In the genomic region with DNA sequence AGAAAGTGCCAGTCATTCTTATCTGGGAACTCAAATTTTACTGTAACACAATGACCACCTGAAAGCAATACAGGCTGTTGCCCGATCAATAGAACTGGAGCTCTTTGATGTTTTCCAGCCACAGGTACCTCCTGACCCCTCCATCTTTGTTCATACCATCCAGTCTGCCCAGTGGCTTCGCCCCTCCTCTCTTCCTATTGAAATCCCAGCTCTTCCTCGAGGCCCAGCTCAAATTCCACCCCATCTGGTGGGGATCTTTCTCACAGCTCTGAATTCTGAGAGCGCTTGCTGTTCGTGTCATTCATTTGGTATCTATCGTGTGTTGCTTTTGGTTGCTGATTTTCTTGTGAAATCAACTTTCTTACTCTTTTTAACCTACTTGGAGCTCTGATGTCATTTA, we compare ENCODE assay signal across 2 cellular contexts.
A peak's percentile ranks its signal among the peaks of the same experiment; 100 is the strongest.
TF ChIP-seq lines count a peak whose summit lies in the region.

No MANE protein-coding gene starts in this region.

TF ChIP-seq in HepG2, 621 proteins besides CTCF, POLR2A, EP300 and RAD21 (continued from another document and continues in another):
- TF ChIP-seq NCOA5 (CRISPR knock-in tag; IDR thresholded peaks at IDR 0.05): no peak
- no peak for TF ChIP-seq SOX13 (IDR thresholded peaks at IDR 0.05)
- TF ChIP-seq SOX13 (CRISPR knock-in tag; conservative IDR thresholded peaks at IDR 0.05 in 1 of 2, IDR thresholded peaks at IDR 0.05 in 1 of 2): 0 out of 4 replicates have a peak, but pooled peaks of 1 of the 2 experiments have one; percentile 21
- TF ChIP-seq ZNF12 (CRISPR knock-in tag; IDR thresholded peaks at IDR 0.05): 0 out of 2 replicates have a peak, but pooled peaks have one; percentile 44
- TF ChIP-seq TCF7 (IDR thresholded peaks at IDR 0.05; ENCODE audit: low read depth): peak; percentile 24; the same call in 1 of the 2 replicates
- TF ChIP-seq, protein P1, sequence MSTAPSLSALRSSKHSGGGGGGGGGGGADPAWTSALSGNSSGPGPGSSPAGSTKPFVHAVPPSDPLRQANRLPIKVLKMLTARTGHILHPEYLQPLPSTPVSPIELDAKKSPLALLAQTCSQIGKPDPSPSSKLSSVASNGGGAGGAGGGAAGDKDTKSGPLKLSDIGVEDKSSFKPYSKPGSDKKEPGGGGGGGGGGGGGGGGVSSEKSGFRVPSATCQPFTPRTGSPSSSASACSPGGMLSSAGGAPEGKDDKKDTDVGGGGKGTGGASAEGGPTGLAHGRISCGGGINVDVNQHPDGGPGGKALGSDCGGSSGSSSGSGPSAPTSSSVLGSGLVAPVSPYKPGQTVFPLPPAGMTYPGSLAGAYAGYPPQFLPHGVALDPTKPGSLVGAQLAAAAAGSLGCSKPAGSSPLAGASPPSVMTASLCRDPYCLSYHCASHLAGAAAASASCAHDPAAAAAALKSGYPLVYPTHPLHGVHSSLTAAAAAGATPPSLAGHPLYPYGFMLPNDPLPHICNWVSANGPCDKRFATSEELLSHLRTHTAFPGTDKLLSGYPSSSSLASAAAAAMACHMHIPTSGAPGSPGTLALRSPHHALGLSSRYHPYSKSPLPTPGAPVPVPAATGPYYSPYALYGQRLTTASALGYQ (CRISPR knock-in tag; IDR thresholded peaks at IDR 0.05): no peak
- TF ChIP-seq, protein P2, sequence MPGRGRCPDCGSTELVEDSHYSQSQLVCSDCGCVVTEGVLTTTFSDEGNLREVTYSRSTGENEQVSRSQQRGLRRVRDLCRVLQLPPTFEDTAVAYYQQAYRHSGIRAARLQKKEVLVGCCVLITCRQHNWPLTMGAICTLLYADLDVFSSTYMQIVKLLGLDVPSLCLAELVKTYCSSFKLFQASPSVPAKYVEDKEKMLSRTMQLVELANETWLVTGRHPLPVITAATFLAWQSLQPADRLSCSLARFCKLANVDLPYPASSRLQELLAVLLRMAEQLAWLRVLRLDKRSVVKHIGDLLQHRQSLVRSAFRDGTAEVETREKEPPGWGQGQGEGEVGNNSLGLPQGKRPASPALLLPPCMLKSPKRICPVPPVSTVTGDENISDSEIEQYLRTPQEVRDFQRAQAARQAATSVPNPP (CRISPR knock-in tag; IDR thresholded peaks at IDR 0.05): no peak
- TF ChIP-seq PRPF4 (IDR thresholded peaks at IDR 0.05; ENCODE audit: low read depth, low read length, poor library complexity, severe bottlenecking): no peak
- no peak for TF ChIP-seq ZNF180 (CRISPR knock-in tag; IDR thresholded peaks at IDR 0.05; ENCODE audit: borderline replicate concordance, low read depth)
- TF ChIP-seq, protein P3, sequence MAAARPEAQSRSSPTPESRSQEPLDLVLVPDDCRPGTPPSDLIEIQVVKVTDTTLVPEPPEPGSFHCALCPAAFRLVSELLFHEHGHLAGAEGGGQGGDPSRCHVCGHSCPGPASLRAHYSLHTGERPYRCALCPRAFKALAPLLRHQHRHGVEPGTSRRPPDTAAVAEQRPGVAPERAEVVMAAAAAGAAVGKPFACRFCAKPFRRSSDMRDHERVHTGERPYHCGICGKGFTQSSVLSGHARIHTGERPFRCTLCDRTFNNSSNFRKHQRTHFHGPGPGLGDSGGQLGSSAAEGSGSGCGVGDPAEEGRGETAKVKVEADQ (CRISPR knock-in tag; IDR thresholded peaks at IDR 0.05; ENCODE audit: borderline replicate concordance): no peak
- TF ChIP-seq ZNF431 (CRISPR knock-in tag; IDR thresholded peaks at IDR 0.05; ENCODE audit: borderline replicate concordance, low read depth): no peak
- no peak for TF ChIP-seq RFX3 (CRISPR knock-in tag; IDR thresholded peaks at IDR 0.05)
- peak; percentile 58; the same call in 1 of the 2 replicates for TF ChIP-seq NFE2L2 (IDR thresholded peaks at IDR 0.05; ENCODE audit: low read length)
- TF ChIP-seq, protein P4, sequence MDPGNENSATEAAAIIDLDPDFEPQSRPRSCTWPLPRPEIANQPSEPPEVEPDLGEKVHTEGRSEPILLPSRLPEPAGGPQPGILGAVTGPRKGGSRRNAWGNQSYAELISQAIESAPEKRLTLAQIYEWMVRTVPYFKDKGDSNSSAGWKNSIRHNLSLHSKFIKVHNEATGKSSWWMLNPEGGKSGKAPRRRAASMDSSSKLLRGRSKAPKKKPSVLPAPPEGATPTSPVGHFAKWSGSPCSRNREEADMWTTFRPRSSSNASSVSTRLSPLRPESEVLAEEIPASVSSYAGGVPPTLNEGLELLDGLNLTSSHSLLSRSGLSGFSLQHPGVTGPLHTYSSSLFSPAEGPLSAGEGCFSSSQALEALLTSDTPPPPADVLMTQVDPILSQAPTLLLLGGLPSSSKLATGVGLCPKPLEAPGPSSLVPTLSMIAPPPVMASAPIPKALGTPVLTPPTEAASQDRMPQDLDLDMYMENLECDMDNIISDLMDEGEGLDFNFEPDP (CRISPR knock-in tag; conservative IDR thresholded peaks at IDR 0.05): no peak
- TF ChIP-seq, protein P5, sequence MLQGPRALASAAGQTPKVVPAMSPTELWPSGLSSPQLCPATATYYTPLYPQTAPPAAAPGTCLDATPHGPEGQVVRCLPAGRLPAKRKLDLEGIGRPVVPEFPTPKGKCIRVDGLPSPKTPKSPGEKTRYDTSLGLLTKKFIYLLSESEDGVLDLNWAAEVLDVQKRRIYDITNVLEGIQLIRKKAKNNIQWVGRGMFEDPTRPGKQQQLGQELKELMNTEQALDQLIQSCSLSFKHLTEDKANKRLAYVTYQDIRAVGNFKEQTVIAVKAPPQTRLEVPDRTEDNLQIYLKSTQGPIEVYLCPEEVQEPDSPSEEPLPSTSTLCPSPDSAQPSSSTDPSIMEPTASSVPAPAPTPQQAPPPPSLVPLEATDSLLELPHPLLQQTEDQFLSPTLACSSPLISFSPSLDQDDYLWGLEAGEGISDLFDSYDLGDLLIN (CRISPR knock-in tag; IDR thresholded peaks at IDR 0.05; ENCODE audit: borderline replicate concordance): no peak
- no peak for TF ChIP-seq SOX6 (IDR thresholded peaks at IDR 0.05)
- peak; percentile 38; the same call in 1 of the 2 replicates for TF ChIP-seq SOX6 (CRISPR knock-in tag; IDR thresholded peaks at IDR 0.05)
- TF ChIP-seq CC2D1A (CRISPR knock-in tag; IDR thresholded peaks at IDR 0.05): no peak
- TF ChIP-seq, protein P6, sequence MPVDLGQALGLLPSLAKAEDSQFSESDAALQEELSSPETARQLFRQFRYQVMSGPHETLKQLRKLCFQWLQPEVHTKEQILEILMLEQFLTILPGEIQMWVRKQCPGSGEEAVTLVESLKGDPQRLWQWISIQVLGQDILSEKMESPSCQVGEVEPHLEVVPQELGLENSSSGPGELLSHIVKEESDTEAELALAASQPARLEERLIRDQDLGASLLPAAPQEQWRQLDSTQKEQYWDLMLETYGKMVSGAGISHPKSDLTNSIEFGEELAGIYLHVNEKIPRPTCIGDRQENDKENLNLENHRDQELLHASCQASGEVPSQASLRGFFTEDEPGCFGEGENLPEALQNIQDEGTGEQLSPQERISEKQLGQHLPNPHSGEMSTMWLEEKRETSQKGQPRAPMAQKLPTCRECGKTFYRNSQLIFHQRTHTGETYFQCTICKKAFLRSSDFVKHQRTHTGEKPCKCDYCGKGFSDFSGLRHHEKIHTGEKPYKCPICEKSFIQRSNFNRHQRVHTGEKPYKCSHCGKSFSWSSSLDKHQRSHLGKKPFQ (CRISPR knock-in tag; IDR thresholded peaks at IDR 0.05; ENCODE audit: insufficient replicate concordance): no peak
- TF ChIP-seq, protein P7, sequence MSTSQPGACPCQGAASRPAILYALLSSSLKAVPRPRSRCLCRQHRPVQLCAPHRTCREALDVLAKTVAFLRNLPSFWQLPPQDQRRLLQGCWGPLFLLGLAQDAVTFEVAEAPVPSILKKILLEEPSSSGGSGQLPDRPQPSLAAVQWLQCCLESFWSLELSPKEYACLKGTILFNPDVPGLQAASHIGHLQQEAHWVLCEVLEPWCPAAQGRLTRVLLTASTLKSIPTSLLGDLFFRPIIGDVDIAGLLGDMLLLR (CRISPR knock-in tag; IDR thresholded peaks at IDR 0.05): no peak
- no peak for TF ChIP-seq ZIK1 (CRISPR knock-in tag; IDR thresholded peaks at IDR 0.05; ENCODE audit: borderline replicate concordance, low read depth)

TF ChIP-seq in WTC11, 78 proteins besides CTCF, POLR2A, EP300 and RAD21 (continued from another document):
- TF ChIP-seq, protein P8, sequence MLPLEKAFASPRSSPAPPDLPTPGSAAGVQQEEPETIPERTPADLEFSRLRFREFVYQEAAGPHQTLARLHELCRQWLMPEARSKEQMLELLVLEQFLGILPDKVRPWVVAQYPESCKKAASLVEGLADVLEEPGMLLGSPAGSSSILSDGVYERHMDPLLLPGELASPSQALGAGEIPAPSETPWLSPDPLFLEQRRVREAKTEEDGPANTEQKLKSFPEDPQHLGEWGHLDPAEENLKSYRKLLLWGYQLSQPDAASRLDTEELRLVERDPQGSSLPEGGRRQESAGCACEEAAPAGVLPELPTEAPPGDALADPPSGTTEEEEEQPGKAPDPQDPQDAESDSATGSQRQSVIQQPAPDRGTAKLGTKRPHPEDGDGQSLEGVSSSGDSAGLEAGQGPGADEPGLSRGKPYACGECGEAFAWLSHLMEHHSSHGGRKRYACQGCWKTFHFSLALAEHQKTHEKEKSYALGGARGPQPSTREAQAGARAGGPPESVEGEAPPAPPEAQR (CRISPR knock-in tag; IDR thresholded peaks at IDR 0.05): 0 out of 2 replicates have a peak, but pooled peaks have one; percentile 32
- TF ChIP-seq CREB1 (CRISPR knock-in tag; IDR thresholded peaks at IDR 0.05) (no peak), NR1H2 (CRISPR knock-in tag; IDR thresholded peaks at IDR 0.05) (no peak)
